Comparison of ENCODE assay signal across 13 cellular contexts in genomic region chr2:203783496-203784203, GRCh38.
DNase-seq lines count a peak whose midpoint lies in the region; ATAC-seq and TF ChIP-seq lines count a peak whose summit lies in the region.
"Had no signal": no experiment of that assay in that cellular context is flagged by ENCODE, and none has a peak within 500 bp of the region (broad histone marks: within the 10 kb centered on the region; RNA-seq: fewer than 3 reads in every experiment).

No MANE protein-coding gene starts in this region.

- no peak overlapping the region for H3K4me3 Mint-ChIP-seq in stimulated activated naive CD8-positive, alpha-beta T cell treated with anti-CD3 and anti-CD28 coated beads, Interleukin-15, Interleukin-2, amounts not matched to agents 100 ng/mL and 50 ng/mL, for 24 hours
- H3K4me3 Mint-ChIP-seq: stimulated activated memory B cell treated with anti-CD40 and anti-IgM and Interleukin-4, amounts not matched to agents 10 μg/mL and 1 μg/mL and 100 μg/mL, for 72 hours had no signal

- H3K9me3 Mint-ChIP-seq in stimulated activated naive CD8-positive, alpha-beta T cell treated with anti-CD3 and anti-CD28 coated beads, Interleukin-15, Interleukin-2, amounts not matched to agents 100 ng/mL and 50 ng/mL, for 24 hours: peaks cover 11% of the 10 kb centered on the region

- no peaks in the 10 kb centered on the region for H3K27me3 Mint-ChIP-seq in stimulated activated naive CD8-positive, alpha-beta T cell treated with anti-CD3 and anti-CD28 coated beads, Interleukin-15, Interleukin-2, amounts not matched to agents 100 ng/mL and 50 ng/mL, for 24 hours

- no peak overlapping the region for H3K4me3 ChIP-seq in astrocyte of the cerebellum (ENCODE audit: low read depth, low read length)
- no peak overlapping the region for H3K4me3 ChIP-seq in right lobe of liver

- no peaks in the 10 kb centered on the region for H3K36me3 Mint-ChIP-seq in stimulated activated naive CD8-positive, alpha-beta T cell treated with anti-CD3 and anti-CD28 coated beads, Interleukin-15, Interleukin-2, amounts not matched to agents 100 ng/mL and 50 ng/mL, for 24 hours (ENCODE audit: low read depth)
- H3K36me3 Mint-ChIP-seq: stimulated activated memory B cell treated with anti-CD40 and anti-IgM and Interleukin-4, amounts not matched to agents 10 μg/mL and 1 μg/mL and 100 μg/mL, for 72 hours had no signal

- H3K4me1 Mint-ChIP-seq in stimulated activated naive CD8-positive, alpha-beta T cell treated with anti-CD3 and anti-CD28 coated beads, Interleukin-15, Interleukin-2, amounts not matched to agents 100 ng/mL and 50 ng/mL, for 24 hours (ENCODE audit: low read depth): peaks cover 42% of the 10 kb centered on the region
- H3K4me1 Mint-ChIP-seq: stimulated activated memory B cell treated with anti-CD40 and anti-IgM and Interleukin-4, amounts not matched to agents 10 μg/mL and 1 μg/mL and 100 μg/mL, for 72 hours had no signal

- in situ Hi-C loops in astrocyte of the cerebellum (cut with HindIII; ENCODE audit: low sequenced_read_pairs): no loop called here

- no peak for ATAC-seq in stimulated activated naive CD8-positive, alpha-beta T cell treated with anti-CD3 and anti-CD28 coated beads, Interleukin-15, Interleukin-2, amounts not matched to agents 100 U/mL and 50 U/mL, for 24 hours
- ATAC-seq in right lobe of liver: peak in 3 of 4 donors; percentile 50 to 60 (median 58)
- ATAC-seq: Panc1; stimulated activated memory B cell treated with anti-CD40 and anti-IgM and Interleukin-4, amounts not matched to agents 10 μg/mL and 1 μg/mL and 100 μg/mL, for 72 hours had no signal

- peak overlapping the region; percentile 22 for H3K27ac Mint-ChIP-seq in stimulated activated naive CD8-positive, alpha-beta T cell treated with anti-CD3 and anti-CD28 coated beads, Interleukin-15, Interleukin-2, amounts not matched to agents 100 ng/mL and 50 ng/mL, for 24 hours
- H3K27ac Mint-ChIP-seq: stimulated activated memory B cell treated with anti-CD40 and anti-IgM and Interleukin-4, amounts not matched to agents 10 μg/mL and 1 μg/mL and 100 μg/mL, for 72 hours had no signal

- H3K27me3 ChIP-seq in right lobe of liver: no peaks in the 10 kb centered on the region

- no peak for DNase-seq in stimulated activated naive CD8-positive, alpha-beta T cell treated with anti-CD3 and anti-CD28 coated beads, Interleukin-15, Interleukin-2, amounts not matched to agents 100 U/mL and 50 U/mL, for 24 hours
- DNase-seq in astrocyte of the cerebellum (ENCODE audit: low read depth): peak; percentile 52
- DNase-seq in right lobe of liver: no peak
- DNase-seq in retina: no peak
- DNase-seq in mesenteric fat pad (ENCODE audit: low spot score): no peak
- no peak for DNase-seq in NCI-H2227 treated with DMSO at 0.1 percent for 48 hours (lab: John Stamatoyannopoulos, UW)
- no peak for DNase-seq in activated effector memory CD4-positive, alpha-beta T cell treated with anti-CD3 and anti-CD28 coated beads, Interleukin-2, amount 50 U/mL, for 16 hours
- DNase-seq: activated CD4-positive, CD25-positive, alpha-beta regulatory T cell; mammary epithelial cell; NCI-H2029 had no signal

- H3K27ac ChIP-seq in right lobe of liver: no peak overlapping the region

- WGBS in right lobe of liver (ENCODE audit: insufficient coverage, low coverage, low lambda C conversion rate, missing lambda C conversion rate): 61% methylated on average over 4 of the region's 4 CpGs

- intact Hi-C loops in right lobe of liver (cut with DNase I): no loop called here

- no peaks in the 10 kb centered on the region for H3K36me3 ChIP-seq in right lobe of liver

- no peak for TF ChIP-seq POLR2A in right lobe of liver (IDR thresholded peaks at IDR 0.05)

- H3K9me3 ChIP-seq in right lobe of liver: no peaks in the 10 kb centered on the region

- TF ChIP-seq CTCF in astrocyte of the cerebellum (IDR thresholded peaks at IDR 0.05; ENCODE audit: low read depth, low read length, missing control alignments) (no peak), right lobe of liver (IDR thresholded peaks at IDR 0.05) (no peak)

- peaks cover 0 to 8% (median 0%) of the 10 kb centered on the region in 4 donors for H3K4me1 ChIP-seq in right lobe of liver
